ENCODE assay signal across 8 cellular contexts in genomic region chr1:179809506-179810366, GRCh38.
DNase-seq lines count a peak whose midpoint lies in the region; ATAC-seq and TF ChIP-seq lines count a peak whose summit lies in the region.

No MANE protein-coding gene starts in this region.

- H3K27ac ChIP-seq in CD8-positive, alpha-beta memory T cell (ENCODE audit: low read depth, low read length) = no peak overlapping the region

- H3K9me3 ChIP-seq in CD8-positive, alpha-beta memory T cell (ENCODE audit: low read length) = no peaks in the 10 kb centered on the region

- no peaks in the 10 kb centered on the region for H3K9me3 Mint-ChIP-seq in CD8-positive, alpha-beta memory T cell
- H3K9me3 Mint-ChIP-seq in activated CD8-positive, alpha-beta memory T cell treated with anti-CD3 and anti-CD28 coated beads, Interleukin-2, amount 10 ng/mL, durations not matched to agents 7 days and 5 days (ENCODE audit: low read depth) = no peaks in the 10 kb centered on the region
- H3K9me3 Mint-ChIP-seq in naive B cell = no peaks in the 10 kb centered on the region
- no peaks in the 10 kb centered on the region for H3K9me3 Mint-ChIP-seq in stimulated activated memory B cell treated with anti-CD40 and anti-IgM and Interleukin-4, amounts not matched to agents 10 μg/mL and 1 μg/mL and 100 μg/mL, for 72 hours

- peak; percentile 48 to 74 (median 64) for DNase-seq in CD8-positive, alpha-beta memory T cell
- DNase-seq in HT1080 (ENCODE audit: low read depth) = peak; percentile 65
- peak; percentile 66 for DNase-seq in NOMO-1 treated with DMSO at 0.1 percent for 48 hours (lab: John Stamatoyannopoulos, UW; ENCODE audit: unreplicated experiment)
- DNase-seq in activated CD8-positive, alpha-beta memory T cell treated with anti-CD3 and anti-CD28 coated beads, Interleukin-2, amount 10 ng/mL, durations not matched to agents 7 days and 5 days = peak; percentile 69
- peak; percentile 78 for DNase-seq in epithelial cell of esophagus (ENCODE audit: low read depth)
- DNase-seq in naive B cell = peak; percentile 54

- CTCF ChIA-PET in CD8-positive, alpha-beta memory T cell (lab: Charles Lee) = interaction anchor here (0.6 to 4.4 kb wide), 26 partner anchors 9 to 731 kb away, joined by 3 to 62 read pairs (median 4); no protein-coding TSS in a partner anchor
- CTCF ChIA-PET in activated CD8-positive, alpha-beta memory T cell treated with anti-CD3 and anti-CD28 coated beads, Interleukin-2, amount 10 ng/mL, durations not matched to agents 7 days and 5 days (lab: Charles Lee) = interaction anchor here (0.8 to 13.6 kb wide), 33 partner anchors 8 to 397 kb away, joined by 3 to 222 read pairs (median 4); no protein-coding TSS in a partner anchor

- no peaks in the 10 kb centered on the region for H3K36me3 ChIP-seq in CD8-positive, alpha-beta memory T cell (ENCODE audit: insufficient read depth, low read length)

- H3K4me3 ChIP-seq in CD8-positive, alpha-beta memory T cell (ENCODE audit: low read length) = no peak overlapping the region
- H3K4me3 ChIP-seq in epithelial cell of esophagus (ENCODE audit: low read length) = no peak overlapping the region

- peaks cover 11 to 23% of the 10 kb centered on the region in 2 donors for H3K27me3 Mint-ChIP-seq in CD8-positive, alpha-beta memory T cell
- H3K27me3 Mint-ChIP-seq in activated CD8-positive, alpha-beta memory T cell treated with anti-CD3 and anti-CD28 coated beads, Interleukin-2, amount 10 ng/mL, durations not matched to agents 7 days and 5 days = peaks cover 4% of the 10 kb centered on the region
- peaks cover 14 to 53% (median 49%) of the 10 kb centered on the region in 3 donors for H3K27me3 Mint-ChIP-seq in naive B cell
- peaks cover 52% of the 10 kb centered on the region for H3K27me3 Mint-ChIP-seq in stimulated activated memory B cell treated with anti-CD40 and anti-IgM and Interleukin-4, amounts not matched to agents 10 μg/mL and 1 μg/mL and 100 μg/mL, for 72 hours

- H3K4me3 Mint-ChIP-seq in CD8-positive, alpha-beta memory T cell = peak overlapping the region in 2 of 7 donors; percentile 7 to 30
- H3K4me3 Mint-ChIP-seq in activated CD8-positive, alpha-beta memory T cell treated with anti-CD3 and anti-CD28 coated beads, Interleukin-2, amount 10 ng/mL, durations not matched to agents 7 days and 5 days = no peak overlapping the region
- H3K4me3 Mint-ChIP-seq in naive B cell = peak overlapping the region in 1 of 8 donors; percentile 41
- H3K4me3 Mint-ChIP-seq in stimulated activated memory B cell treated with anti-CD40 and anti-IgM and Interleukin-4, amounts not matched to agents 10 μg/mL and 1 μg/mL and 100 μg/mL, for 72 hours = no peak overlapping the region

- H3K27ac Mint-ChIP-seq in CD8-positive, alpha-beta memory T cell = peak overlapping the region in 2 of 8 donors; percentile 19 to 69
- no peak overlapping the region for H3K27ac Mint-ChIP-seq in activated CD8-positive, alpha-beta memory T cell treated with anti-CD3 and anti-CD28 coated beads, Interleukin-2, amount 10 ng/mL, durations not matched to agents 7 days and 5 days
- H3K27ac Mint-ChIP-seq in naive B cell = peak overlapping the region in 2 of 6 donors; percentile 12 to 17
- H3K27ac Mint-ChIP-seq in stimulated activated memory B cell treated with anti-CD40 and anti-IgM and Interleukin-4, amounts not matched to agents 10 μg/mL and 1 μg/mL and 100 μg/mL, for 72 hours = no peak overlapping the region

- H3K4me1 ChIP-seq in CD8-positive, alpha-beta memory T cell (ENCODE audit: insufficient read depth, low read length) = peaks cover 10% of the 10 kb centered on the region

- TF ChIP-seq CTCF in epithelial cell of esophagus (IDR thresholded peaks at IDR 0.05; ENCODE audit: insufficient read depth, low read depth, low read length, missing control alignments) = peak; percentile 95

- H3K36me3 Mint-ChIP-seq in CD8-positive, alpha-beta memory T cell = no peaks in the 10 kb centered on the region
- no peaks in the 10 kb centered on the region for H3K36me3 Mint-ChIP-seq in activated CD8-positive, alpha-beta memory T cell treated with anti-CD3 and anti-CD28 coated beads, Interleukin-2, amount 10 ng/mL, durations not matched to agents 7 days and 5 days
- H3K36me3 Mint-ChIP-seq in naive B cell = no peaks in the 10 kb centered on the region
- H3K36me3 Mint-ChIP-seq in stimulated activated memory B cell treated with anti-CD40 and anti-IgM and Interleukin-4, amounts not matched to agents 10 μg/mL and 1 μg/mL and 100 μg/mL, for 72 hours = no peaks in the 10 kb centered on the region

- POLR2A ChIA-PET in CD8-positive, alpha-beta memory T cell (lab: Charles Lee) = interaction anchor here (0.5 kb wide), 1 partner anchor 547 kb away, joined by 3 read pairs; no protein-coding TSS in a partner anchor

- H3K4me1 Mint-ChIP-seq in CD8-positive, alpha-beta memory T cell = peaks cover 5 to 8% (median 6%) of the 10 kb centered on the region in 3 donors
- peaks cover 3% of the 10 kb centered on the region for H3K4me1 Mint-ChIP-seq in activated CD8-positive, alpha-beta memory T cell treated with anti-CD3 and anti-CD28 coated beads, Interleukin-2, amount 10 ng/mL, durations not matched to agents 7 days and 5 days
- peaks cover 7 to 10% (median 9%) of the 10 kb centered on the region in 3 donors for H3K4me1 Mint-ChIP-seq in naive B cell
- H3K4me1 Mint-ChIP-seq in stimulated activated memory B cell treated with anti-CD40 and anti-IgM and Interleukin-4, amounts not matched to agents 10 μg/mL and 1 μg/mL and 100 μg/mL, for 72 hours = peaks cover 7% of the 10 kb centered on the region

- peak; percentile 71 for ATAC-seq in GM19467 (IDR thresholded peaks at IDR 0.05; ENCODE audit: unreplicated experiment)
- peak; percentile 55 for ATAC-seq in activated CD8-positive, alpha-beta memory T cell treated with anti-CD3 and anti-CD28 coated beads, Interleukin-2, amount 10 ng/mL, durations not matched to agents 7 days and 5 days
- peak; percentile 73 to 83 for ATAC-seq in naive B cell (ENCODE audit: low read depth in 2 of 2)
- peak; percentile 51 for ATAC-seq in stimulated activated memory B cell treated with anti-CD40 and anti-IgM and Interleukin-4, amounts not matched to agents 10 μg/mL and 1 μg/mL and 100 μg/mL, for 72 hours

- H3K27me3 ChIP-seq in CD8-positive, alpha-beta memory T cell (ENCODE audit: insufficient read depth, low read length, poor library complexity, severe bottlenecking) = no peaks in the 10 kb centered on the region
